11 cellular contexts compared by ENCODE assay signal in the genomic region with DNA sequence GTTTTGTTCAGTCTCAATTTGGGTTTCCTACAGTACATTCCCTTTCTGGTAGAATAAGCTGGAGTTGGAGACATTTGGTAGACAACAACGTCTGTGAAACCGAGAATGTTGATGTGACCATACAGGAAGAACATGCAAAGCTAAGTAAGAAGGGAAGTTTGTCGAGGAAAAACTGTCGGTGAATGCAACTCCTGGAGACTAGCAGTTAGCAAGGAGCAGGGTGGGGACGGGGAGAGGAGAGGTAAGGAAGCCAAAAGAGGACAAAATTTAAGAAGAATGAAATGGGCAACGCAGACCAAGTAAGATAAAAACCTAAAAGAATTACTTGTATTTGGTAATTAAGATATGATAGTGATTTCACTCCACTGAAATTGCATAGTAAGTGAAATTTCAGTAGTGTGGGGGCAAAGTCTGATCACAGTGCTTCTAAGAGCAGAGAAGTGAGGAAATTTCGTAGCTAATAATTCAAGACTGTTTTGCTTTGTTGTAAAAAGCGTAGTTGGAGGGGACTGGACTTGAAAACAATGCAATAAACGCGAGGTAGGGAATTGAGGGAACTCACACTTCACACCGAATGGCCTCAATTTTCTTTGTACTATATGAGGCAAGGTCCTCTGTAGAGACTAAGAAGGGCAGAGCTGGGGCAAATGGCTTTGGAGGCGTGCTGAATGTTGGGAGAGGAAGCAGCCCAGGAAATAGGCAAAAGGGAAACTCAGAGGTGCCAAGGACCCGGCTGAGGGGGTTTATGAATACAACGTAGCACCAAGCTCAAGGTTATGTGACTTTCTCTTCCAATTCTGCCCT. TPM values are rescaled to one million over a fixed set of nuclear protein-coding genes. Genes with fewer than 3 reads are reported as not detected.
DNase-seq lines count a peak whose midpoint lies in the region; TF ChIP-seq lines count a peak whose summit lies in the region.
"Had no signal": no experiment of that assay in that cellular context is flagged by ENCODE, and none has a peak within 500 bp of the region (broad histone marks: within the 10 kb centered on the region; RNA-seq: fewer than 3 reads in every experiment).

No MANE protein-coding gene starts in this region.

- H3K4me1 Mint-ChIP-seq in CD14-positive monocyte = peaks cover 27% of the 10 kb centered on the region
- peaks cover 9% of the 10 kb centered on the region for H3K4me1 Mint-ChIP-seq in neural progenitor cell

- H3K27me3 Mint-ChIP-seq in CD14-positive monocyte (ENCODE audit: low read depth in 3 of 3) (peaks cover 37 to 56% (median 48%) of the 10 kb centered on the region in 3 donors), neural progenitor cell (ENCODE audit: insufficient read depth, low read depth) (peaks cover 38% of the 10 kb centered on the region)

- H3K4me1 ChIP-seq in MM.1S (ENCODE audit: low read length) = no peaks in the 10 kb centered on the region
- peaks cover 14% of the 10 kb centered on the region for H3K4me1 ChIP-seq in neural progenitor cell
- no peaks in the 10 kb centered on the region for H3K4me1 ChIP-seq in A673 (ENCODE audit: insufficient read depth, low read length, poor library complexity, severe bottlenecking)
- H3K4me1 ChIP-seq: uterus had no signal

- CTCF ChIA-PET in A673 (lab: Charles Lee) = no interaction called here

- H3K36me3 ChIP-seq in MM.1S (replicated peaks; ENCODE audit: insufficient read depth, low read length) (no peaks in the 10 kb centered on the region), neural progenitor cell (no peaks in the 10 kb centered on the region), A673 (ENCODE audit: insufficient read depth, low read length, poor library complexity, severe bottlenecking) (no peaks in the 10 kb centered on the region)
- H3K36me3 ChIP-seq: uterus had no signal

- peaks cover 0 to 13% (median 3%) of the 10 kb centered on the region in 7 donors for H3K9me3 Mint-ChIP-seq in CD14-positive monocyte
- H3K9me3 Mint-ChIP-seq in neural progenitor cell = no peaks in the 10 kb centered on the region

- POLR2A ChIA-PET in A673 (lab: Charles Lee; ENCODE audit: low non-redundant PET) = no interaction called here

- H3K4me3 ChIP-seq in MM.1S (ENCODE audit: low read length) = peak overlapping the region; percentile 52
- H3K4me3 ChIP-seq in fibroblast of mammary gland (ENCODE audit: control insufficient read depth, low read depth, low read length) = peak overlapping the region; percentile 46
- H3K4me3 ChIP-seq in neural progenitor cell = no peak overlapping the region
- no peak overlapping the region for H3K4me3 ChIP-seq in A673 (ENCODE audit: low read depth, low read length, poor library complexity, severe bottlenecking)

- no peak overlapping the region for H3K27ac Mint-ChIP-seq in CD14-positive monocyte
- no peak overlapping the region for H3K27ac Mint-ChIP-seq in neural progenitor cell

- H3F3A ChIP-seq in MM.1S (ENCODE audit: insufficient read depth, low read length) (peaks cover 4% of the 10 kb centered on the region; the same call in 1 of the 2 replicates), neural progenitor cell (ENCODE audit: low read depth) (no peaks in the 10 kb centered on the region)

- no peaks in the 10 kb centered on the region for H3K79me2 ChIP-seq in MM.1S (ENCODE audit: low read length)
- no peaks in the 10 kb centered on the region for H3K79me2 ChIP-seq in neural progenitor cell (ENCODE audit: low read depth)

- H3K9ac ChIP-seq in MM.1S (ENCODE audit: low read length) (peak overlapping the region; percentile 3; the same call in 1 of the 2 replicates), neural progenitor cell (no peak overlapping the region)

- H2AFZ ChIP-seq in MM.1S (ENCODE audit: low read length) (peak overlapping the region; percentile 51), neural progenitor cell (replicated peaks) (no peak overlapping the region)

- TF ChIP-seq CTCF in CD14-positive monocyte (IDR thresholded peaks at IDR 0.05) (no peak), MM.1S (IDR thresholded peaks at IDR 0.05; ENCODE audit: low read length) (no peak), fibroblast of mammary gland (conservative IDR thresholded peaks at IDR 0.05; ENCODE audit: control insufficient read depth, insufficient read depth, low read depth, low read length) (no peak), neural progenitor cell (IDR thresholded peaks at IDR 0.05) (no peak), A673 (conservative IDR thresholded peaks at IDR 0.05; ENCODE audit: low read depth, low read length) (no peak)

- peak overlapping the region; percentile 82 to 96 for H3K4me3 Mint-ChIP-seq in CD14-positive monocyte
- peak overlapping the region; percentile 76 for H3K4me3 Mint-ChIP-seq in neural progenitor cell

- no peaks in the 10 kb centered on the region for H3K9me2 ChIP-seq in MM.1S (replicated peaks; ENCODE audit: insufficient read depth, low read length)

- H3K36me3 Mint-ChIP-seq in CD14-positive monocyte (peaks cover 3% of the 10 kb centered on the region in 2 donors), neural progenitor cell (no peaks in the 10 kb centered on the region)

- peak overlapping the region; percentile 67 for H3K4me2 ChIP-seq in MM.1S (ENCODE audit: low read depth, low read length)
- peak overlapping the region; percentile 91 for H3K4me2 ChIP-seq in neural progenitor cell

- no peaks in the 10 kb centered on the region for H3K27me3 ChIP-seq in MM.1S (replicated peaks; ENCODE audit: insufficient read depth, low read length)
- H3K27me3 ChIP-seq in neural progenitor cell = peaks cover 64% of the 10 kb centered on the region
- peaks cover 33% of the 10 kb centered on the region for H3K27me3 ChIP-seq in A673 (replicated peaks; ENCODE audit: insufficient read depth, low read depth, low read length, poor library complexity)
- H3K27me3 ChIP-seq: uterus had no signal

- H3K9me3 ChIP-seq in MM.1S (replicated peaks; ENCODE audit: insufficient read depth, low read length) = no peaks in the 10 kb centered on the region
- H3K9me3 ChIP-seq in neural progenitor cell (ENCODE audit: low read depth) = no peaks in the 10 kb centered on the region
- H3K9me3 ChIP-seq in A673 (ENCODE audit: low read depth, low read length, poor library complexity, severe bottlenecking) = no peaks in the 10 kb centered on the region
- H3K9me3 ChIP-seq: uterus had no signal

- intact Hi-C loops in CD14-positive monocyte (cut with micrococcal nuclease) (no loop called here), A673 (cut with micrococcal nuclease; ENCODE audit: unreplicated experiment) (no loop called here)

- no TSS peak for BruUV-seq in A673 (replicated peaks; lab: Mats Ljungman, UMichigan)

- DNase-seq in CD14-positive monocyte (ENCODE audit: low spot score) (no peak), MM.1S (no peak), fibroblast of mammary gland (ENCODE audit: low read depth) (peak; percentile 41), neural progenitor cell (ENCODE audit: low spot score) (no peak), A673 (ENCODE audit: low spot score) (no peak), NCI-H2227 treated with DMSO at 0.1 percent for 48 hours (lab: John Stamatoyannopoulos, UW) (no peak), OCI-M1 (lab: John Stamatoyannopoulos, UW) (no peak), EL (no peak)
- DNase-seq: cortex of kidney, Karpas-422, uterus had no signal

- no peak overlapping the region for H3K27ac ChIP-seq in MM.1S (ENCODE audit: low read length)
- H3K27ac ChIP-seq in neural progenitor cell = no peak overlapping the region
- no peak overlapping the region for H3K27ac ChIP-seq in A673 (ENCODE audit: low read depth, low read length, poor library complexity, severe bottlenecking)

- H4K20me1 ChIP-seq in MM.1S (ENCODE audit: insufficient read depth, low read length) = no peaks in the 10 kb centered on the region
- H4K20me1 ChIP-seq in neural progenitor cell (ENCODE audit: low read depth) = peaks cover 12% of the 10 kb centered on the region

RNA-seq across cellular contexts. Expression of gene GIPC2, which starts 0.8 kb away (rescaled TPM):
- not detected for polyA plus RNA-seq in CD14-positive monocyte
- not detected in 2 replicates for total RNA-seq in neural progenitor cell (ENCODE audit: low replicate concordance)
- total RNA-seq in A673 (2021) = 0.07 TPM in 1 of 2 replicates, not detected in the other

RNA-seq across cellular contexts. Expression of gene DNAJB4, which starts 40.3 kb away (rescaled TPM):
- polyA plus RNA-seq in CD14-positive monocyte = 1 to 10 TPM; 2.8 to 4.0 TPM
- total RNA-seq in neural progenitor cell (ENCODE audit: low replicate concordance) (37.5 and 40.6 TPM in 2 replicates), A673 (2021) (28.3 and 34.5 TPM in 2 replicates)

Comparison
In these comparisons a context has a peak if more than half of its experiments do, and no peak if none do; other contexts are left out.
1. H3K4me3 ChIP-seq: peak in MM.1S (single experiment) and fibroblast of mammary gland (single experiment); none in neural progenitor cell (single experiment) and A673 (single experiment).